In the genomic region with DNA sequence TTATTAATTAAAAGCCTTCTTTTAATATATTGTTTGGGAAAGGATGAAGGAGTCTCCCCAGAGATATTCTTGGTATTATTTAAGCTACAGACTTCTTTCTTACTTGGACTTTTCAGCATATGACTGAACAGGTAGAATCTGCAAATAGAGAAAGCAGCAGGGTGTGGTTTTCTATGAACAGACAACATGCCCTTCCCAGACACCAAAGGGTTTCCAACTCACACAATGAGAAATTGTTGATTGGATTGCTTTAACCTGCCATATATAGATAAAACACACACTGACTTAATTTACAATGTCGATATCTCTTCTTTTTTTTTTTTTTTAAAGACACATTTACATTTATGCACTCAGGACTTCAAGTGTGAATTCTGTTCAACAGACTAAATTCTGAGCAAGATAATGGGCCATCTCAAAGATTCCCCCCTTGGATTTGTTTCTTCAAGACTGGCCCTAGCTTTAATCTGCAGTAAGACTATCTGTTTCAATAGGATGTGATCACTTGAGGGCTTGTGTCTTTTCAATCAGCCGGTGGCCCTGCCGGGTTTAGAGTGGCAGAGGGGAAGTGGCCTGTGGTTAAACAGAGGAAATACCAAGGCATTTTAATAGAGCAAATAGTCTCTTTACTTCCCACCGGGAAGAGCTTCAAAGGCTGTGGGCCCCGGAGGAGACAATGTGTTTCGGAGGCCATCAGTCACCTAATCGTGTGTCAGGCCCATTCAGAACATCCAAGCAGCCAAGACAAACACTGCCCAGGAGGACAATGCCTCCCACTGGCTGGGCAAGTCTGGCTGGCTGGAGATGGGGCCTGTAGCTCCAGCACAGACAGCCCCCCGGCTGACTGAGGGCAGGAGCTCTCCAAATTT, we compare ENCODE assay signal across 10 cellular contexts. TPM values are rescaled to one million over a fixed set of nuclear protein-coding genes. Genes with fewer than 3 reads are reported as not detected.
DNase-seq lines count a peak whose midpoint lies in the region; ATAC-seq and TF ChIP-seq lines count a peak whose summit lies in the region.
"Had no signal": no experiment of that assay in that cellular context is flagged by ENCODE, and none has a peak within 500 bp of the region (broad histone marks: within the 10 kb centered on the region; RNA-seq: fewer than 3 reads in every experiment).

No MANE protein-coding gene starts in this region.

- DNase-seq in activated CD8-positive, alpha-beta memory T cell treated with anti-CD3 and anti-CD28 coated beads, Interleukin-2, amount 10 ng/mL, durations not matched to agents 7 days and 5 days, result peak; percentile 55
- no peak for DNase-seq in activated CD8-positive, alpha-beta memory T cell treated with anti-CD3 and anti-CD28 coated beads, Interleukin-2, amount 50 U/mL, for 4 hours
- DNase-seq in NOMO-1 treated with dmso at 0.1 percent for 144 hours (lab: John Stamatoyannopoulos, UW; ENCODE audit: unreplicated experiment) (peak; percentile 37), foreskin melanocyte (peak; percentile 47), DMS53 (lab: John Stamatoyannopoulos, UW) (no peak), hepatic stellate cell (ENCODE audit: low spot score) (no peak), WERI-Rb-1 (no peak)
- DNase-seq in stimulated activated effector memory CD8-positive, alpha-beta T cell treated with anti-CD3 and anti-CD28 coated beads, Interleukin-12 subunit alpha, Interleukin-12 subunit beta, amount 100 ng/mL, for 72 hours (ENCODE audit: low spot score in 2 of 2), result no peak
- DNase-seq: activated T-cell treated with anti-CD3 and anti-CD28 coated beads, Interleukin-2, amount 50 U/mL, for 48 hours had no signal

- H3K4me3 Mint-ChIP-seq in activated CD8-positive, alpha-beta memory T cell treated with anti-CD3 and anti-CD28 coated beads, Interleukin-2, amount 10 ng/mL, durations not matched to agents 7 days and 5 days, result no peak overlapping the region
- H3K4me3 Mint-ChIP-seq in stimulated activated effector memory CD8-positive, alpha-beta T cell treated with anti-CD3 and anti-CD28 coated beads, Interleukin-12 subunit alpha, Interleukin-12 subunit beta, amount 100 ng/mL, for 72 hours, result no peak overlapping the region

- no peak overlapping the region for H3K4me3 ChIP-seq in WERI-Rb-1 (ENCODE audit: low read depth, low read length)
- H3K4me3 ChIP-seq: HAP-1 had no signal

- no peak for TF ChIP-seq CTCF in WERI-Rb-1 (IDR thresholded peaks at IDR 0.05; ENCODE audit: low read depth, low read length)

- peaks cover 70% of the 10 kb centered on the region for H3K27me3 Mint-ChIP-seq in activated CD8-positive, alpha-beta memory T cell treated with anti-CD3 and anti-CD28 coated beads, Interleukin-2, amount 10 ng/mL, durations not matched to agents 7 days and 5 days

- peaks cover 3% of the 10 kb centered on the region for H3K27me3 ChIP-seq in WERI-Rb-1 (ENCODE audit: insufficient read depth, low read depth, severe bottlenecking)

- H3K36me3 ChIP-seq in WERI-Rb-1, result no peaks in the 10 kb centered on the region
- H3K36me3 ChIP-seq: HAP-1 had no signal

- H3K27ac Mint-ChIP-seq in activated CD8-positive, alpha-beta memory T cell treated with anti-CD3 and anti-CD28 coated beads, Interleukin-2, amount 10 ng/mL, durations not matched to agents 7 days and 5 days, result no peak overlapping the region
- H3K27ac Mint-ChIP-seq in stimulated activated effector memory CD8-positive, alpha-beta T cell treated with anti-CD3 and anti-CD28 coated beads, Interleukin-12 subunit alpha, Interleukin-12 subunit beta, amount 100 ng/mL, for 72 hours, result peak overlapping the region; percentile 68

- peak; percentile 63 for ATAC-seq in activated CD8-positive, alpha-beta memory T cell treated with anti-CD3 and anti-CD28 coated beads, Interleukin-2, amount 10 ng/mL, durations not matched to agents 7 days and 5 days
- ATAC-seq in stimulated activated effector memory CD8-positive, alpha-beta T cell treated with anti-CD3 and anti-CD28 coated beads, Interleukin-12 subunit alpha, Interleukin-12 subunit beta, amount 100 ng/mL, for 72 hours, result peak; percentile 46

- H3K27ac ChIP-seq in WERI-Rb-1, result no peak overlapping the region

- H3K9me3 ChIP-seq in WERI-Rb-1 (ENCODE audit: severe bottlenecking), result no peaks in the 10 kb centered on the region
- H3K9me3 ChIP-seq: HAP-1 had no signal

- CTCF ChIA-PET in activated CD8-positive, alpha-beta memory T cell treated with anti-CD3 and anti-CD28 coated beads, Interleukin-2, amount 10 ng/mL, durations not matched to agents 7 days and 5 days (lab: Charles Lee), result interaction anchor here (2.2 to 3.6 kb wide), 2 partner anchors 11 to 58 kb away, joined by 5 to 18 read pairs; no protein-coding TSS in a partner anchor

- no peaks in the 10 kb centered on the region for H3K36me3 Mint-ChIP-seq in activated CD8-positive, alpha-beta memory T cell treated with anti-CD3 and anti-CD28 coated beads, Interleukin-2, amount 10 ng/mL, durations not matched to agents 7 days and 5 days
- H3K36me3 Mint-ChIP-seq in stimulated activated effector memory CD8-positive, alpha-beta T cell treated with anti-CD3 and anti-CD28 coated beads, Interleukin-12 subunit alpha, Interleukin-12 subunit beta, amount 100 ng/mL, for 72 hours, result no peaks in the 10 kb centered on the region

- peaks cover 12% of the 10 kb centered on the region for H3K4me1 Mint-ChIP-seq in activated CD8-positive, alpha-beta memory T cell treated with anti-CD3 and anti-CD28 coated beads, Interleukin-2, amount 10 ng/mL, durations not matched to agents 7 days and 5 days
- H3K4me1 Mint-ChIP-seq in stimulated activated effector memory CD8-positive, alpha-beta T cell treated with anti-CD3 and anti-CD28 coated beads, Interleukin-12 subunit alpha, Interleukin-12 subunit beta, amount 100 ng/mL, for 72 hours, result peaks cover 16% of the 10 kb centered on the region

- H3K9me3 Mint-ChIP-seq in activated CD8-positive, alpha-beta memory T cell treated with anti-CD3 and anti-CD28 coated beads, Interleukin-2, amount 10 ng/mL, durations not matched to agents 7 days and 5 days (ENCODE audit: low read depth), result no peaks in the 10 kb centered on the region
- H3K9me3 Mint-ChIP-seq in stimulated activated effector memory CD8-positive, alpha-beta T cell treated with anti-CD3 and anti-CD28 coated beads, Interleukin-12 subunit alpha, Interleukin-12 subunit beta, amount 100 ng/mL, for 72 hours, result no peaks in the 10 kb centered on the region

RNA-seq across cellular contexts. Expression of a gene that starts 6.1 kb away (rescaled TPM):
- under 1 TPM in 1 of 2 experiments, not detected in 1; 0.02 TPM for total RNA-seq in activated CD8-positive, alpha-beta memory T cell treated with anti-CD3 and anti-CD28 coated beads, Interleukin-2, amount 10 ng/mL, durations not matched to agents 7 days and 5 days

RNA-seq across cellular contexts. Expression of a gene that starts 40.7 kb away (rescaled TPM):
- under 1 TPM; 0.42 to 0.47 TPM for total RNA-seq in activated CD8-positive, alpha-beta memory T cell treated with anti-CD3 and anti-CD28 coated beads, Interleukin-2, amount 10 ng/mL, durations not matched to agents 7 days and 5 days

Comparison
In these comparisons a context has a peak if more than half of its experiments do, and no peak if none do; other contexts are left out.
1. DNase-seq: peak in activated CD8-positive, alpha-beta memory T cell treated with anti-CD3 and anti-CD28 coated beads, Interleukin-2, amount 10 ng/mL, durations not matched to agents 7 days and 5 days (single experiment), NOMO-1 treated with dmso at 0.1 percent for 144 hours (single experiment) and foreskin melanocyte (single experiment); none in activated CD8-positive, alpha-beta memory T cell treated with anti-CD3 and anti-CD28 coated beads, Interleukin-2, amount 50 U/mL, for 4 hours (single experiment), stimulated activated effector memory CD8-positive, alpha-beta T cell treated with anti-CD3 and anti-CD28 coated beads, Interleukin-12 subunit alpha, Interleukin-12 subunit beta, amount 100 ng/mL, for 72 hours (0 of 2), DMS53 (single experiment), hepatic stellate cell (single experiment) and WERI-Rb-1 (single experiment).